ENCODE assay signal across 1 cellular context in the genomic region with DNA sequence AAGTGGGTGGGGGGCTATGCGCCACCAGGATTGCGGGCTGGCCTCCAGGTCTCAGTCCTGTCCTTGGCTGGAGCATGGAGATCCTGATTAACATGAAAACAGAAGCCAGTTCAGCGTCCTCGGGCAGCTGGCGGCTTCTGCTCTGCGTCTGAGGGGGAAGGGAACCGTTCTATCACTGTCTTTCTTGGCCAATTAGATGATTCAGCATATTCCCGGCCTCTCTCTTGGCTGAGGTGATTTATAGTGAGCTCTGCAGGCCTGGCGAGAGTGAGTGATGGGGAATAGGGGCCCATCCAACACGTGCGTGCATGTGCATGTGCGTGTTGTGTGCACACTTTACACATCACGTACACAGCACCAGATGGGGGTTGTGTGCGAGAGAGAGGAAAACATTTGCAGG.
TF ChIP-seq lines count a peak whose summit lies in the region.

No MANE protein-coding gene starts in this region.

TF ChIP-seq in GM23338, 12 proteins besides CTCF, POLR2A, EP300 and RAD21 (continued from another document):
- TF ChIP-seq, protein P1, sequence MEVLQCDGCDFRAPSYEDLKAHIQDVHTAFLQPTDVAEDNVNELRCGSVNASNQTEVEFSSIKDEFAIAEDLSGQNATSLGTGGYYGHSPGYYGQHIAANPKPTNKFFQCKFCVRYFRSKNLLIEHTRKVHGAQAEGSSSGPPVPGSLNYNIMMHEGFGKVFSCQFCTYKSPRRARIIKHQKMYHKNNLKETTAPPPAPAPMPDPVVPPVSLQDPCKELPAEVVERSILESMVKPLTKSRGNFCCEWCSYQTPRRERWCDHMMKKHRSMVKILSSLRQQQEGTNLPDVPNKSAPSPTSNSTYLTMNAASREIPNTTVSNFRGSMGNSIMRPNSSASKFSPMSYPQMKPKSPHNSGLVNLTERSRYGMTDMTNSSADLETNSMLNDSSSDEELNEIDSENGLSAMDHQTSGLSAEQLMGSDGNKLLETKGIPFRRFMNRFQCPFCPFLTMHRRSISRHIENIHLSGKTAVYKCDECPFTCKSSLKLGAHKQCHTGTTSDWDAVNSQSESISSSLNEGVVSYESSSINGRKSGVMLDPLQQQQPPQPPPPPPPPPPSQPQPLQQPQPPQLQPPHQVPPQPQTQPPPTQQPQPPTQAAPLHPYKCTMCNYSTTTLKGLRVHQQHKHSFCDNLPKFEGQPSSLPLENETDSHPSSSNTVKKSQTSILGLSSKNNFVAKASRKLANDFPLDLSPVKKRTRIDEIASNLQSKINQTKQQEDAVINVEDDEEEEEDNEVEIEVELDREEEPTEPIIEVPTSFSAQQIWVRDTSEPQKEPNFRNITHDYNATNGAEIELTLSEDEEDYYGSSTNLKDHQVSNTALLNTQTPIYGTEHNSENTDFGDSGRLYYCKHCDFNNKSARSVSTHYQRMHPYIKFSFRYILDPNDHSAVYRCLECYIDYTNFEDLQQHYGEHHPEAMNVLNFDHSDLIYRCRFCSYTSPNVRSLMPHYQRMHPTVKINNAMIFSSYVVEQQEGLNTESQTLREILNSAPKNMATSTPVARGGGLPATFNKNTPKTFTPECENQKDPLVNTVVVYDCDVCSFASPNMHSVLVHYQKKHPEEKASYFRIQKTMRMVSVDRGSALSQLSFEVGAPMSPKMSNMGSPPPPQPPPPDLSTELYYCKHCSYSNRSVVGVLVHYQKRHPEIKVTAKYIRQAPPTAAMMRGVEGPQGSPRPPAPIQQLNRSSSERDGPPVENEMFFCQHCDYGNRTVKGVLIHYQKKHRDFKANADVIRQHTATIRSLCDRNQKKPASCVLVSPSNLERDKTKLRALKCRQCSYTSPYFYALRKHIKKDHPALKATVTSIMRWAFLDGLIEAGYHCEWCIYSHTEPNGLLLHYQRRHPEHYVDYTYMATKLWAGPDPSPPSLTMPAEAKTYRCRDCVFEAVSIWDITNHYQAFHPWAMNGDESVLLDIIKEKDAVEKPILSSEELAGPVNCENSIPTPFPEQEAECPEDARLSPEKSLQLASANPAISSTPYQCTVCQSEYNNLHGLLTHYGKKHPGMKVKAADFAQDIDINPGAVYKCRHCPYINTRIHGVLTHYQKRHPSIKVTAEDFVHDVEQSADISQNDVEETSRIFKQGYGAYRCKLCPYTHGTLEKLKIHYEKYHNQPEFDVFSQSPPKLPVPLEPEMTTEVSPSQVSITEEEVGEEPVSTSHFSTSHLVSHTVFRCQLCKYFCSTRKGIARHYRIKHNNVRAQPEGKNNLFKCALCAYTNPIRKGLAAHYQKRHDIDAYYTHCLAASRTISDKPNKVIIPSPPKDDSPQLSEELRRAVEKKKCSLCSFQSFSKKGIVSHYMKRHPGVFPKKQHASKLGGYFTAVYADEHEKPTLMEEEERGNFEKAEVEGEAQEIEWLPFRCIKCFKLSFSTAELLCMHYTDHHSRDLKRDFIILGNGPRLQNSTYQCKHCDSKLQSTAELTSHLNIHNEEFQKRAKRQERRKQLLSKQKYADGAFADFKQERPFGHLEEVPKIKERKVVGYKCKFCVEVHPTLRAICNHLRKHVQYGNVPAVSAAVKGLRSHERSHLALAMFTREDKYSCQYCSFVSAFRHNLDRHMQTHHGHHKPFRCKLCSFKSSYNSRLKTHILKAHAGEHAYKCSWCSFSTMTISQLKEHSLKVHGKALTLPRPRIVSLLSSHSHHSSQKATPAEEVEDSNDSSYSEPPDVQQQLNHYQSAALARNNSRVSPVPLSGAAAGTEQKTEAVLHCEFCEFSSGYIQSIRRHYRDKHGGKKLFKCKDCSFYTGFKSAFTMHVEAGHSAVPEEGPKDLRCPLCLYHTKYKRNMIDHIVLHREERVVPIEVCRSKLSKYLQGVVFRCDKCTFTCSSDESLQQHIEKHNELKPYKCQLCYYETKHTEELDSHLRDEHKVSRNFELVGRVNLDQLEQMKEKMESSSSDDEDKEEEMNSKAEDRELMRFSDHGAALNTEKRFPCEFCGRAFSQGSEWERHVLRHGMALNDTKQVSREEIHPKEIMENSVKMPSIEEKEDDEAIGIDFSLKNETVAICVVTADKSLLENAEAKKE (CRISPR knock-in tag; IDR thresholded peaks at IDR 0.05): no peak
- no peak for TF ChIP-seq STAT1 (IDR thresholded peaks at IDR 0.05; ENCODE audit: unreplicated experiment)
- no peak for TF ChIP-seq JUNB (IDR thresholded peaks at IDR 0.05; ENCODE audit: unreplicated experiment)
- TF ChIP-seq ZNF114 (CRISPR knock-in tag; IDR thresholded peaks at IDR 0.05): no peak
TF ChIP-seq in GM23338: peak in this region for 0.
